In the genomic region with DNA sequence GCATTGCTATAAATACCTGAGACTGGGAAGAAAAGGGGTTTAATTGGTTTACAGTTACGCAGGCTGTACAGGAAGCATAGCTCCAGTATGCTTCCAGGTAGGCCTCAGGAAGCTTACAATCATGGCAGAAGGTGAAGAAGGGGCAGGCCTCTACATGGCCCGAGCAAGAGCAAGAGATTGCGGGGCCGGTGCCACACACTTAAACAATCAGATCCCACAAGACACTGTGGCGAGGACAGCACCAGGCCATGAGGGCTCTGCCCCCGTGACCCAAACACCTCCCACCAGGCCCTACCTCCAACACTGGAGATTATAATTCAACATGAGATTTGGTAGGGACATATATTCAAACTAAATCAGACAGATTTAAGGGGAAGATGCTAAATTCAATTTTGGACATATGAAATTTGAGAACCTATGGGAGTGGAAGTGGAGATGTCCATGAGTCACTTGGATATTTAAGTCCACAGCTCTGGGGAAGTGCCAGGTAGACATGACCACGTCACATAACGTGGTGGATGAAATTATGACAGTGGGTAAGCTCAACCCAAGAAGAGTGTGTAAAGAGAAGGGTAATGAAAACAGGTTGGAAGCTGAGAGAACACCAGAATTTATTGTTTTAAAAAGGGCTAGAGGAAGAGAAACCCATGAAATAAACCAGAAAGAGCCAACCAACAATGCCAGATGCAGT, we compare ENCODE assay signal across 1 cellular context.
TF ChIP-seq lines count a peak whose summit lies in the region.

No MANE protein-coding gene starts in this region.

TF ChIP-seq in HepG2, 621 proteins besides CTCF, POLR2A, EP300 and RAD21:
- TF ChIP-seq REL (CRISPR knock-in tag; conservative IDR thresholded peaks at IDR 0.05): no peak
